ENCODE assay signal across 1 cellular context in genomic region chr5:138213161-138214029, GRCh38.
TF ChIP-seq lines count a peak whose summit lies in the region.

TSS of gene CDC23 (minus strand) at chr5:138213323. CDS start at chr5:138213312, 11 bp downstream.

TF ChIP-seq in GM23338, 12 proteins besides CTCF, POLR2A, EP300 and RAD21 (continued from another document):
- TF ChIP-seq STAT1 (IDR thresholded peaks at IDR 0.05; ENCODE audit: unreplicated experiment): no peak
- TF ChIP-seq, protein P1, sequence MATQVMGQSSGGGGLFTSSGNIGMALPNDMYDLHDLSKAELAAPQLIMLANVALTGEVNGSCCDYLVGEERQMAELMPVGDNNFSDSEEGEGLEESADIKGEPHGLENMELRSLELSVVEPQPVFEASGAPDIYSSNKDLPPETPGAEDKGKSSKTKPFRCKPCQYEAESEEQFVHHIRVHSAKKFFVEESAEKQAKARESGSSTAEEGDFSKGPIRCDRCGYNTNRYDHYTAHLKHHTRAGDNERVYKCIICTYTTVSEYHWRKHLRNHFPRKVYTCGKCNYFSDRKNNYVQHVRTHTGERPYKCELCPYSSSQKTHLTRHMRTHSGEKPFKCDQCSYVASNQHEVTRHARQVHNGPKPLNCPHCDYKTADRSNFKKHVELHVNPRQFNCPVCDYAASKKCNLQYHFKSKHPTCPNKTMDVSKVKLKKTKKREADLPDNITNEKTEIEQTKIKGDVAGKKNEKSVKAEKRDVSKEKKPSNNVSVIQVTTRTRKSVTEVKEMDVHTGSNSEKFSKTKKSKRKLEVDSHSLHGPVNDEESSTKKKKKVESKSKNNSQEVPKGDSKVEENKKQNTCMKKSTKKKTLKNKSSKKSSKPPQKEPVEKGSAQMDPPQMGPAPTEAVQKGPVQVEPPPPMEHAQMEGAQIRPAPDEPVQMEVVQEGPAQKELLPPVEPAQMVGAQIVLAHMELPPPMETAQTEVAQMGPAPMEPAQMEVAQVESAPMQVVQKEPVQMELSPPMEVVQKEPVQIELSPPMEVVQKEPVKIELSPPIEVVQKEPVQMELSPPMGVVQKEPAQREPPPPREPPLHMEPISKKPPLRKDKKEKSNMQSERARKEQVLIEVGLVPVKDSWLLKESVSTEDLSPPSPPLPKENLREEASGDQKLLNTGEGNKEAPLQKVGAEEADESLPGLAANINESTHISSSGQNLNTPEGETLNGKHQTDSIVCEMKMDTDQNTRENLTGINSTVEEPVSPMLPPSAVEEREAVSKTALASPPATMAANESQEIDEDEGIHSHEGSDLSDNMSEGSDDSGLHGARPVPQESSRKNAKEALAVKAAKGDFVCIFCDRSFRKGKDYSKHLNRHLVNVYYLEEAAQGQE (IDR thresholded peaks at IDR 0.05; ENCODE audit: unreplicated experiment): no peak
- peak; percentile 90 for TF ChIP-seq CREB1 (CRISPR knock-in tag; IDR thresholded peaks at IDR 0.05; ENCODE audit: low read depth)
- TF ChIP-seq ETS1 (IDR thresholded peaks at IDR 0.05): no peak
- TF ChIP-seq JUNB (IDR thresholded peaks at IDR 0.05; ENCODE audit: unreplicated experiment): no peak
- TF ChIP-seq NANOG (IDR thresholded peaks at IDR 0.05; ENCODE audit: borderline replicate concordance): no peak
